8 cellular contexts compared by ENCODE assay signal in genomic region chr16:27374794-27375499, GRCh38. TPM values are rescaled to one million over a fixed set of nuclear protein-coding genes. Genes with fewer than 3 reads are reported as not detected.
DNase-seq lines count a peak whose midpoint lies in the region; ATAC-seq and TF ChIP-seq lines count a peak whose summit lies in the region.

No MANE protein-coding gene starts in this region.

- TF ChIP-seq POLR2A in GM18951 (IDR thresholded peaks at IDR 0.05; ENCODE audit: extremely low read depth, insufficient read depth, insufficient read length) = peak; percentile 64

- H3K27me3 Mint-ChIP-seq in CD8-positive, alpha-beta T cell (ENCODE audit: low read depth) = no peaks in the 10 kb centered on the region
- no peaks in the 10 kb centered on the region for H3K27me3 Mint-ChIP-seq in activated naive CD4-positive, alpha-beta T cell treated with anti-CD3 and anti-CD28 coated beads for 36 hours (ENCODE audit: low read depth)

- no peaks in the 10 kb centered on the region for H4K20me1 ChIP-seq in OCI-LY1 (ENCODE audit: insufficient read depth, low read length)

- DNase-seq in CD8-positive, alpha-beta T cell = peak in 4 of 7 experiments; percentile 46 to 64 (median 52)
- peak; percentile 81 for DNase-seq in activated naive CD4-positive, alpha-beta T cell treated with anti-CD3 and anti-CD28 coated beads for 36 hours
- DNase-seq in Right ventricle myocardium superior (peak; percentile 71), pons (ENCODE audit: low spot score) (peak; percentile 83)

- no peaks in the 10 kb centered on the region for H3K27me3 ChIP-seq in CD8-positive, alpha-beta T cell (ENCODE audit: insufficient read depth, low read length)
- H3K27me3 ChIP-seq in OCI-LY1 (ENCODE audit: insufficient read depth, low read length) = peaks cover 10% of the 10 kb centered on the region; the same call in 1 of the 2 replicates

- no peak overlapping the region for H3K4me3 ChIP-seq in CD8-positive, alpha-beta T cell (ENCODE audit: low read depth, low read length)
- peak overlapping the region; percentile 15 for H3K4me3 ChIP-seq in OCI-LY1 (ENCODE audit: low read depth, low read length, poor library complexity, severe bottlenecking)

- POLR2A ChIA-PET in CD8-positive, alpha-beta T cell (lab: Charles Lee) = interaction anchor here (1.0 to 4.0 kb wide), 4 partner anchors 8 to 73 kb away, joined by 3 to 24 read pairs (median 7); partner anchors contain the start of gene IL21R

- no peak overlapping the region for H3K27ac ChIP-seq in CD8-positive, alpha-beta T cell (ENCODE audit: low read depth, low read length)
- peak overlapping the region; percentile 18 for H3K27ac ChIP-seq in OCI-LY1 (ENCODE audit: low read depth, low read length, poor library complexity, severe bottlenecking)

- intact Hi-C loops in CD8-positive, alpha-beta T cell (cut with DNase I, micrococcal nuclease) = loop anchor here in 1 of 2 experiments (10.0 kb wide), 1 partner anchor 170 kb away; the partner anchor contains the start of gene GTF3C1
- intact Hi-C loops in activated naive CD4-positive, alpha-beta T cell treated with anti-CD3 and anti-CD28 coated beads for 36 hours (cut with micrococcal nuclease) = loop anchor here (1.0 kb wide), 1 partner anchor 27 kb away; the partner anchor contains the start of gene IL21R
- intact Hi-C loops in Right ventricle myocardium superior (cut with DNase I) = no loop called here

- no peak overlapping the region for H3K9ac ChIP-seq in OCI-LY1 (ENCODE audit: low read length)

- in situ Hi-C loops in GM18951 (cut with MboI; ENCODE audit: low sequenced_read_pairs, unreplicated experiment) = no loop called here

- no peaks in the 10 kb centered on the region for H3F3A ChIP-seq in OCI-LY1 (ENCODE audit: insufficient read depth, low read length)

- H3K36me3 Mint-ChIP-seq in CD8-positive, alpha-beta T cell = no peaks in the 10 kb centered on the region
- H3K36me3 Mint-ChIP-seq in activated naive CD4-positive, alpha-beta T cell treated with anti-CD3 and anti-CD28 coated beads for 36 hours (ENCODE audit: low read depth) = peaks cover 6% of the 10 kb centered on the region

- peak overlapping the region; percentile 28; the same call in 1 of the 2 replicates for H3K4me2 ChIP-seq in OCI-LY1 (ENCODE audit: low read length)

- H3K9me3 Mint-ChIP-seq in CD8-positive, alpha-beta T cell = peaks cover 5% of the 10 kb centered on the region
- H3K9me3 Mint-ChIP-seq in activated naive CD4-positive, alpha-beta T cell treated with anti-CD3 and anti-CD28 coated beads for 36 hours = peaks cover 13% of the 10 kb centered on the region

- H3K9me2 ChIP-seq in OCI-LY1 (ENCODE audit: low read depth, low read length) = no peaks in the 10 kb centered on the region

- H3K79me2 ChIP-seq in OCI-LY1 (ENCODE audit: insufficient read depth, low read length) = no peaks in the 10 kb centered on the region

- CTCF ChIA-PET in CD8-positive, alpha-beta T cell (lab: Charles Lee) = interaction anchor here (0.8 to 9.4 kb wide), 14 partner anchors 13 to 195 kb away, joined by 3 to 43 read pairs (median 5); partner anchors contain the start of gene IL21R
- CTCF ChIA-PET in activated naive CD4-positive, alpha-beta T cell treated with anti-CD3 and anti-CD28 coated beads for 36 hours (lab: Charles Lee) = interaction anchor here (0.7 to 11.6 kb wide), 15 partner anchors 9 to 219 kb away, joined by 3 to 132 read pairs (median 6); partner anchors contain the start of gene IL21R

- peaks cover 63% of the 10 kb centered on the region for H3K4me1 ChIP-seq in CD8-positive, alpha-beta T cell (ENCODE audit: insufficient read depth, low read length)
- H3K4me1 ChIP-seq in OCI-LY1 (ENCODE audit: insufficient read depth, low read length, severe bottlenecking) = peaks cover 23% of the 10 kb centered on the region

- TF ChIP-seq CTCF in CD8-positive, alpha-beta T cell (IDR thresholded peaks at IDR 0.05) = peak; percentile 42
- TF ChIP-seq CTCF in OCI-LY1 (IDR thresholded peaks at IDR 0.05; ENCODE audit: low read length) = peak; percentile 52; the same call in 1 of the 2 replicates

- peak; percentile 39 for ATAC-seq in CD8-positive, alpha-beta T cell
- ATAC-seq in HG03439 (IDR thresholded peaks at IDR 0.05; ENCODE audit: unreplicated experiment) (peak; percentile 40), Right ventricle myocardium superior (ENCODE audit: poor library complexity) (peak; percentile 81), HG02763 (IDR thresholded peaks at IDR 0.05; ENCODE audit: unreplicated experiment) (no peak)

- no peaks in the 10 kb centered on the region for H3K36me3 ChIP-seq in CD8-positive, alpha-beta T cell (ENCODE audit: insufficient read depth, low read length)
- no peaks in the 10 kb centered on the region; the same call in 1 of the 2 replicates for H3K36me3 ChIP-seq in OCI-LY1 (ENCODE audit: insufficient read depth, low read length)

- peak overlapping the region; percentile 80; the same call in 1 of the 2 replicates for H2AFZ ChIP-seq in OCI-LY1 (ENCODE audit: low read length)

- H3K27ac Mint-ChIP-seq in CD8-positive, alpha-beta T cell = no peak overlapping the region
- H3K27ac Mint-ChIP-seq in activated naive CD4-positive, alpha-beta T cell treated with anti-CD3 and anti-CD28 coated beads for 36 hours = no peak overlapping the region

- no peaks in the 10 kb centered on the region for H3K9me3 ChIP-seq in CD8-positive, alpha-beta T cell (ENCODE audit: low read length)
- H3K9me3 ChIP-seq in OCI-LY1 (ENCODE audit: low read length) = peaks cover 6% of the 10 kb centered on the region

- H3K4me1 Mint-ChIP-seq in CD8-positive, alpha-beta T cell (ENCODE audit: low read depth) = peaks cover 42% of the 10 kb centered on the region
- peaks cover 47% of the 10 kb centered on the region for H3K4me1 Mint-ChIP-seq in activated naive CD4-positive, alpha-beta T cell treated with anti-CD3 and anti-CD28 coated beads for 36 hours (ENCODE audit: low read depth)

- no peak overlapping the region for H3K4me3 Mint-ChIP-seq in CD8-positive, alpha-beta T cell
- no peak overlapping the region for H3K4me3 Mint-ChIP-seq in activated naive CD4-positive, alpha-beta T cell treated with anti-CD3 and anti-CD28 coated beads for 36 hours

RNA-seq across cellular contexts. Expression of gene IL21R, which starts 27.0 kb away (rescaled TPM):
- 100 to 1,000 TPM; 113 to 121 TPM for total RNA-seq in CD8-positive, alpha-beta T cell
- 10 to 100 TPM; 93.8 to 99.2 TPM for total RNA-seq in activated naive CD4-positive, alpha-beta T cell treated with anti-CD3 and anti-CD28 coated beads for 36 hours
- total RNA-seq in Right ventricle myocardium superior = 0.13 TPM

Comparison
In these comparisons a context has a peak if more than half of its experiments do, and no peak if none do; other contexts are left out.
1. RNA of gene IL21R, which starts 27.0 kb away (total RNA-seq): 113 to 121 TPM in CD8-positive, alpha-beta T cell and 93.8 to 99.2 TPM in activated naive CD4-positive, alpha-beta T cell treated with anti-CD3 and anti-CD28 coated beads for 36 hours; 0.13 TPM in Right ventricle myocardium superior (single experiment); every median in the first group is over 10 times any median in the second.
2. Peak in every context shown above with its lines, with median percentiles within 50 percentile points of each other: DNase-seq.